Comparison of ENCODE assay signal across 8 cellular contexts in the genomic region with DNA sequence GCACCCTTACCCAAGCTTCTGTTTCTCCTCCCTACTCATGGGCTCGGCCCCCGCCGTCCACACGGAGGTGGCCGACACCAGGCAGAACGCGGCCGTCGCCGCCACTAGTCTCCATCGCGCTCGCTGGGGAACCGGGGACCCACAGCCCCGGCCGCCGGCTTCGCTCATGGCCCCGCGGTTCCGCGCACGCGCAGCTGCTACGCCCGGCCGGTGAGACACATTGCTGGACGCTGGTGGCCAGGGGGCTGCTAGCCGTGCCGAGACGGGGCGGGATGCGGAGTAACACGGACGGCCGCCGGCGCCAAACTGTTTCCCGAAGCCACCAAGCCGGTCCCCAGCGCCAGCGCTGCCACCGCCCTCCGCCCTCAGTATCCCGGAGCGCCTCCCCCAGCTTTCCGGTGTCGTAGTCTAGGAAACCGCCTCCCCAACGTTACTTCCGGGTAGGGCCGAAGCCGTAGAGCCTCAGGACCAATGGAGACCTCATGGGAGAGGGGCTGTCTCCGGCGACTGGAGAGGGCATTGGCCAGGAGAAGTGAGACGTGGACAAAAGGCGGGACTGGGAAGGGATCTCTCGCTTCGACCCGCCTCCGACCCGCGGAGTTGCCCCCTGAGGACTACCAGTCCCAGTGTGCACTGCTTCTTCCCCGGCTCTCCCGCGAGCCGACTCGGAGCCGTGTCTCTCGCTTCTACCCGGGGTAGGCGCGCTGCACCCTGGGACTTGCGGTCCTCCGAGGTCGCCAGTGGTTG. TPM values are rescaled to one million over a fixed set of nuclear protein-coding genes. Genes with fewer than 3 reads are reported as not detected.
DNase-seq lines count a peak whose midpoint lies in the region; ATAC-seq, FAIRE-seq and TF ChIP-seq lines count a peak whose summit lies in the region.

A gene with protein sequence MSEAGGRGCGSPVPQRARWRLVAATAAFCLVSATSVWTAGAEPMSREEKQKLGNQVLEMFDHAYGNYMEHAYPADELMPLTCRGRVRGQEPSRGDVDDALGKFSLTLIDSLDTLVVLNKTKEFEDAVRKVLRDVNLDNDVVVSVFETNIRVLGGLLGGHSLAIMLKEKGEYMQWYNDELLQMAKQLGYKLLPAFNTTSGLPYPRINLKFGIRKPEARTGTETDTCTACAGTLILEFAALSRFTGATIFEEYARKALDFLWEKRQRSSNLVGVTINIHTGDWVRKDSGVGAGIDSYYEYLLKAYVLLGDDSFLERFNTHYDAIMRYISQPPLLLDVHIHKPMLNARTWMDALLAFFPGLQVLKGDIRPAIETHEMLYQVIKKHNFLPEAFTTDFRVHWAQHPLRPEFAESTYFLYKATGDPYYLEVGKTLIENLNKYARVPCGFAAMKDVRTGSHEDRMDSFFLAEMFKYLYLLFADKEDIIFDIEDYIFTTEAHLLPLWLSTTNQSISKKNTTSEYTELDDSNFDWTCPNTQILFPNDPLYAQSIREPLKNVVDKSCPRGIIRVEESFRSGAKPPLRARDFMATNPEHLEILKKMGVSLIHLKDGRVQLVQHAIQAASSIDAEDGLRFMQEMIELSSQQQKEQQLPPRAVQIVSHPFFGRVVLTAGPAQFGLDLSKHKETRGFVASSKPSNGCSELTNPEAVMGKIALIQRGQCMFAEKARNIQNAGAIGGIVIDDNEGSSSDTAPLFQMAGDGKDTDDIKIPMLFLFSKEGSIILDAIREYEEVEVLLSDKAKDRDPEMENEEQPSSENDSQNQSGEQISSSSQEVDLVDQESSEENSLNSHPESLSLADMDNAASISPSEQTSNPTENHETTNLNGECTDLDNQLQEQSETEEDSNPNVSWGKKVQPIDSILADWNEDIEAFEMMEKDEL (minus strand): TSS at position 380 of the 747 bp plus-strand sequence. CDS start 212 bp downstream, at position 168.

- H3K27ac ChIP-seq in keratinocyte (ENCODE audit: control insufficient read depth, insufficient read depth, low read length): peak within 1 kb of the TSS; percentile 91

- no peaks in the 10 kb centered on the region for H3K9me3 Mint-ChIP-seq in chondrocyte (ENCODE audit: low read depth)

- DNase-seq in AML-193 (lab: John Stamatoyannopoulos, UW) (peak; percentile 99), NCI-H510A treated with DMSO at 0.1 percent for 48 hours (lab: John Stamatoyannopoulos, UW) (peak; percentile 98), chondrocyte (ENCODE audit: low spot score) (peak; percentile 100), keratinocyte (ENCODE audit: low read depth, low spot score) (peak; percentile 90)
- peak; percentile 86 to 96 for DNase-seq in activated CD4-positive, alpha-beta T cell treated with anti-CD3 and anti-CD28 coated beads for 24 hours (ENCODE audit: low read depth in 2 of 2)
- peak; percentile 91 to 92 for DNase-seq in stimulated activated CD4-positive, alpha-beta T cell treated with anti-CD3 and anti-CD28 coated beads, Interleukin-15, amount 100 ng/mL, for 1 hour (ENCODE audit: low read depth in 1 of 2, low spot score in 1 of 2)

- H3K36me3 ChIP-seq in keratinocyte (ENCODE audit: control insufficient read depth in 2 of 2, extremely low read depth in 1 of 2, insufficient read depth in 2 of 2, low read length in 2 of 2): no peaks in the 10 kb centered on the region

- peak within 1 kb of the TSS; percentile 78 to 96 (median 96) for H3K4me3 ChIP-seq in keratinocyte (ENCODE audit: control insufficient read depth in 2 of 3, extremely low read depth in 1 of 3, insufficient read depth in 2 of 3, low read depth in 1 of 3, low read length in 3 of 3)

- H3K9me3 ChIP-seq in keratinocyte (ENCODE audit: control insufficient read depth, low read depth, low read length): no peaks in the 10 kb centered on the region

- H4K20me1 ChIP-seq in keratinocyte (ENCODE audit: control insufficient read depth, extremely low read depth, insufficient read depth, low read length): no peaks in the 10 kb centered on the region

- H3K4me1 Mint-ChIP-seq in chondrocyte (ENCODE audit: low read depth): peaks cover 32% of the 10 kb centered on the region

- peak within 1 kb of the TSS; percentile 95 for H3K4me3 Mint-ChIP-seq in chondrocyte (ENCODE audit: unreplicated experiment)

- H3K27me3 Mint-ChIP-seq in chondrocyte (ENCODE audit: low read depth): no peaks in the 10 kb centered on the region

- peak within 1 kb of the TSS; percentile 91 for H3K4me2 ChIP-seq in keratinocyte (ENCODE audit: control insufficient read depth, extremely low read depth, insufficient read depth, low read depth, low read length)

- TF ChIP-seq POLR2A in GM19193 (IDR thresholded peaks at IDR 0.05; ENCODE audit: extremely low read depth, insufficient read depth, insufficient read length): peak; percentile 87

- peaks cover 17% of the 10 kb centered on the region for H3K79me2 ChIP-seq in keratinocyte (ENCODE audit: control insufficient read depth, insufficient read depth, low read length)

- peak; percentile 90 for FAIRE-seq in keratinocyte (lab: Jason Lieb, UNC)

- peaks cover 11% of the 10 kb centered on the region for H3K4me1 ChIP-seq in keratinocyte (ENCODE audit: control insufficient read depth, extremely low read depth, insufficient read depth, low read length)

- peak within 1 kb of the TSS; percentile 94 for H3K27ac Mint-ChIP-seq in chondrocyte (ENCODE audit: unreplicated experiment)

- TF ChIP-seq CTCF in chondrocyte (IDR thresholded peaks at IDR 0.05) (no peak), keratinocyte (optimal IDR thresholded peaks at IDR 0.05 in 1 of 3, IDR thresholded peaks at IDR 0.05 in 1 of 3, conservative IDR thresholded peaks at IDR 0.05 in 1 of 3; ENCODE audit: extremely low read depth in 1 of 3, insufficient read depth in 2 of 3, low read length in 3 of 3) (no peak)

- ATAC-seq in HG03439 (IDR thresholded peaks at IDR 0.05; ENCODE audit: unreplicated experiment): peak; percentile 94

- dilution Hi-C loops in keratinocyte (cut with MboI; ENCODE audit: extremely low pct_ligation_motif_present, low sequenced_read_pairs): no loop called here

- H3K36me3 Mint-ChIP-seq in chondrocyte (ENCODE audit: low read depth): no peaks in the 10 kb centered on the region

- no peaks in the 10 kb centered on the region for H3K27me3 ChIP-seq in keratinocyte (ENCODE audit: control insufficient read depth, extremely low read depth, insufficient read depth, low read length)

- H3K9me1 ChIP-seq in keratinocyte (ENCODE audit: control insufficient read depth, extremely low read depth, insufficient read depth, low read length): no peaks in the 10 kb centered on the region

- peak within 1 kb of the TSS; percentile 97 for H2AFZ ChIP-seq in keratinocyte (ENCODE audit: control insufficient read depth, low read length)

- H3K9ac ChIP-seq in keratinocyte (ENCODE audit: control insufficient read depth, extremely low read depth, insufficient read depth, low read length): peak within 1 kb of the TSS; percentile 84

RNA-seq across cellular contexts. Expression of the gene that starts here (rescaled TPM):
- 31.6 to 43.1 TPM (median 41.7 TPM) in 3 replicates for total RNA-seq in chondrocyte
- polyA plus RNA-seq in keratinocyte: 22.5 to 23.6 TPM (median 22.8 TPM) in 3 replicates
- polyA plus RNA-seq in keratinocyte (2011; ENCODE audit: low read depth): 21.7 TPM
- 5.0 and 9.4 TPM in 2 replicates for polyA plus RNA-seq in keratinocyte (2011; cell fraction: cytosol; rRNA removed)
- 27.9 and 37.4 TPM in 2 replicates for polyA plus RNA-seq in keratinocyte (2011; cell fraction: nucleus; rRNA removed)
- polyA plus RNA-seq in keratinocyte (2012; ENCODE audit: low replicate concordance): 11.3 and 13.9 TPM in 2 replicates
- 12.3 to 104 TPM (median 63.0 TPM) in 3 replicates for polyA minus RNA-seq in keratinocyte
- polyA minus RNA-seq in keratinocyte (2011; cell fraction: cytosol; rRNA and poly(A)+ RNA removed): 18.6 TPM
- polyA minus RNA-seq in keratinocyte (2011; cell fraction: nucleus; rRNA and poly(A)+ RNA removed): 29.1 and 118 TPM in 2 replicates

Comparison
In these comparisons a context has a peak if more than half of its experiments do, and no peak if none do; other contexts are left out.
1. Peak in every context shown above with its lines: DNase-seq, ATAC-seq, H3K4me3 ChIP-seq and H3K27ac ChIP-seq.